16 cellular contexts compared by ENCODE assay signal in the genomic region with DNA sequence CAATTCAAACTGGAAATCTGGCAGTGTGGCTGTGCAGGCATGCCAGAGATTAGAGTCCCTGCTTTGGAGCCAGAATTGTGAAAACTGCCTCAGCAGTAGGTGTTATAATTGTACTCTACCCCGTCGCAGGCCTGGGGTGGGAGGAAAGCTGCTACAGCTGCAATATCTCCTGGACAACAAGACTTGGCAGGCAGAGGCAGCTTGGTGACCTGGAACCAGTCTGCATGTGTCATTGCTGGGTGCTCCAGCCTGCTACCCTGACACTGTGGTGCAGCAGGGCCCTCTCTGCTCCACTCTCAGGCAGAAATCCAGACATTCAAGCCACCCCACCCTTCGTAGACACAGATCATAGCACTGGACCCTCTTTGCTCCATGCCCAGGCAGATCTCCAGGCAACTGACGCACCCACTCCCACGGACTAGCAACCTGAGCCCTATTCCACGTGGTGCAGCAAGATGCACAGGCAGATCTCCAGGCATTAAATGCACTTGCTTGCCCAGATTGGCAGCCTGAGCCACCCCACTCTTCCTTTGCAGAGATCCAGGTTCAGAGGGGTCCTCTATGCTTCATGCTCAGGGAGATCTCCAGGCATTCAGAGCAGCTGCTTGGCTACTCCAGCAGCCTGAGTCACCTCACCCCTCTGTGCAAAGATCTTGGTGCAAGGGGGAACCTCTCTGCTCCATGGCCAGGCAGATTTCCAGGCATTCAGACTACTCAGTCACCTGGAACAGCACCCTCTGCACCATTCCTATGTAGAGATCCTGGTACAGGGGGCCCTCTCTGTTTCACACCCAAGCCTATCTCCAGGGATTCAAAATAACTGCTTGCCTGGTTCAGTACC.
A peak's percentile ranks its signal among the peaks of the same experiment; 100 is the strongest.
DNase-seq lines count a peak whose midpoint lies in the region; ATAC-seq lines count a peak whose summit lies in the region.
"Had no signal": no experiment of that assay in that cellular context is flagged by ENCODE, and none has a peak within 500 bp of the region (broad histone marks: within the 10 kb centered on the region; RNA-seq: fewer than 3 reads in every experiment).

No MANE protein-coding gene starts in this region.

- in situ Hi-C loops in ACHN (cut with HindIII; ENCODE audit: low pct_ligation_motif_present, low pct_unique_long_range_greater_than_20kb, low sequenced_read_pairs), result loop anchor here (25.0 kb wide), 1 partner anchor 587 kb away; no protein-coding TSS in a partner anchor

- peak; percentile 60 for ATAC-seq in esophagus mucosa
- ATAC-seq in left lobe of liver, result peak; percentile 98
- ATAC-seq in HG03521 (IDR thresholded peaks at IDR 0.05; ENCODE audit: unreplicated experiment), result no peak
- no peak for ATAC-seq in GM21723 (IDR thresholded peaks at IDR 0.05; ENCODE audit: unreplicated experiment)
- ATAC-seq: GM12878, PC-3 had no signal

- DNase-seq in ACHN (peak; percentile 78), NCI-H446 treated with DMSO at 0.1 percent for 48 hours (lab: John Stamatoyannopoulos, UW) (peak; percentile 53), left lobe of liver (ENCODE audit: low spot score) (peak; percentile 78), 8988T (no peak)
- DNase-seq in activated effector memory CD4-positive, alpha-beta T cell treated with anti-CD3 and anti-CD28 coated beads, Interleukin-2, amount 50 U/mL, for 16 hours, result no peak
- DNase-seq: activated CD4-positive, alpha-beta T cell treated with anti-CD3 and anti-CD28 coated beads, Interleukin-2, amount 50 U/mL, for 1 hour; DMS79; effector CD8-positive, alpha-beta T cell; GM23248; MV-4-11; PC-3; T-helper 2 cell had no signal

Comparison
In these comparisons a context has a peak if more than half of its experiments do, and no peak if none do; other contexts are left out.
1. DNase-seq: peak in ACHN (single experiment), NCI-H446 treated with DMSO at 0.1 percent for 48 hours (single experiment) and left lobe of liver (single experiment); none in 8988T (single experiment) and activated effector memory CD4-positive, alpha-beta T cell treated with anti-CD3 and anti-CD28 coated beads, Interleukin-2, amount 50 U/mL, for 16 hours (single experiment).
2. ATAC-seq: peak in esophagus mucosa (single experiment) and left lobe of liver (single experiment); none in HG03521 (single experiment) and GM21723 (single experiment).